Comparison of ENCODE assay signal across 1 cellular context in the genomic region with DNA sequence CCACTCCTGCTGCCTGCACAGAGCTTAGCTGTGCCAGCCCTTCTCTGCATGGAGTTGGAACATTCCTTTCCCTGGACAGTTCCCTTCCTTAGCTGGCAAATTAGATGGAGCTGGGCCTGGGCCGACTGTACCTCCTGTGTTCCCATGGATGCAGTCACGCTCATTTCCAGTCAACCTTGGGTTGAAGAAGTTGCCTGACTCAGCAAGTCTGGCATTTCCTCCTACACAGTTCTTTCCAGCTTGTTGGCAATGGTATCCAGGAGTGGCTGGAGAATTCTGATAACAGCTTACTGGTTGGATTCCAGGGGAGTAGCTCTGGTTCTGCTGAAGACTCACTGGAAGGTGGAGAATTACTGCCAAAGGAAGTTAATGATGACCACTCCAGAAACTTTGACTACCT.
TF ChIP-seq lines count a peak whose summit lies in the region.

No MANE protein-coding gene starts in this region.

TF ChIP-seq in HepG2, 621 proteins besides CTCF, POLR2A, EP300 and RAD21 (continued from another document):
- TF ChIP-seq, protein P1, sequence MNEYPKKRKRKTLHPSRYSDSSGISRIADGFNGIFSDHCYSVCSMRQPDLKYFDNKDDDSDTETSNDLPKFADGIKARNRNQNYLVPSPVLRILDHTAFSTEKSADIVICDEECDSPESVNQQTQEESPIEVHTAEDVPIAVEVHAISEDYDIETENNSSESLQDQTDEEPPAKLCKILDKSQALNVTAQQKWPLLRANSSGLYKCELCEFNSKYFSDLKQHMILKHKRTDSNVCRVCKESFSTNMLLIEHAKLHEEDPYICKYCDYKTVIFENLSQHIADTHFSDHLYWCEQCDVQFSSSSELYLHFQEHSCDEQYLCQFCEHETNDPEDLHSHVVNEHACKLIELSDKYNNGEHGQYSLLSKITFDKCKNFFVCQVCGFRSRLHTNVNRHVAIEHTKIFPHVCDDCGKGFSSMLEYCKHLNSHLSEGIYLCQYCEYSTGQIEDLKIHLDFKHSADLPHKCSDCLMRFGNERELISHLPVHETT (CRISPR knock-in tag; conservative IDR thresholded peaks at IDR 0.05): no peak
- TF ChIP-seq CBFB (CRISPR knock-in tag; IDR thresholded peaks at IDR 0.05) (no peak), MAFK (conservative IDR thresholded peaks at IDR 0.05 in 1 of 2, IDR thresholded peaks at IDR 0.05 in 1 of 2; ENCODE audit: low read length in 2 of 2) (peak; percentile 35 to 58; a peak in 2 of 4 replicates), SP2 (CRISPR knock-in tag; IDR thresholded peaks at IDR 0.05) (no peak)
TF ChIP-seq in HepG2: peak in this region for 2.
